21 cellular contexts compared by ENCODE assay signal in genomic region chr12:106006940-106007339, GRCh38.
"Had no signal": no experiment of that assay in that cellular context is flagged by ENCODE, and none has a peak within 500 bp of the region (broad histone marks: within the 10 kb centered on the region; RNA-seq: fewer than 3 reads in every experiment).

No MANE protein-coding gene starts in this region.

- H3K36me3 ChIP-seq: MG63, SJSA1 had no signal

- H3K9me3 ChIP-seq: SJSA1 had no signal

- DNase-seq: KBM-7, MG63, NCI-H1092, NCI-H1105 treated with DMSO at 0.1 percent for 48 hours, NCI-H1417 treated with DMSO at 0.1 percent for 48 hours, NCI-H146, NCI-H1694 treated with DMSO at 0.1 percent for 48 hours, NCI-H1930, NCI-H2081, NCI-H2171, NCI-H226, NCI-H446, NCI-H510A, NCI-H524 treated with DMSO at 0.1 percent for 48 hours, NCI-H69, NCI-H774, Right ventricle myocardium superior, RPMI8226, SIG-M5 had no signal

- H3K4me3 ChIP-seq: MG63, SJSA1, SK-N-MC had no signal

- H3K4me1 ChIP-seq: SJSA1 had no signal

- H3K27me3 ChIP-seq: MG63, SJSA1 had no signal

- H3K27ac ChIP-seq: SJSA1, SK-N-MC had no signal
